In the genomic region with DNA sequence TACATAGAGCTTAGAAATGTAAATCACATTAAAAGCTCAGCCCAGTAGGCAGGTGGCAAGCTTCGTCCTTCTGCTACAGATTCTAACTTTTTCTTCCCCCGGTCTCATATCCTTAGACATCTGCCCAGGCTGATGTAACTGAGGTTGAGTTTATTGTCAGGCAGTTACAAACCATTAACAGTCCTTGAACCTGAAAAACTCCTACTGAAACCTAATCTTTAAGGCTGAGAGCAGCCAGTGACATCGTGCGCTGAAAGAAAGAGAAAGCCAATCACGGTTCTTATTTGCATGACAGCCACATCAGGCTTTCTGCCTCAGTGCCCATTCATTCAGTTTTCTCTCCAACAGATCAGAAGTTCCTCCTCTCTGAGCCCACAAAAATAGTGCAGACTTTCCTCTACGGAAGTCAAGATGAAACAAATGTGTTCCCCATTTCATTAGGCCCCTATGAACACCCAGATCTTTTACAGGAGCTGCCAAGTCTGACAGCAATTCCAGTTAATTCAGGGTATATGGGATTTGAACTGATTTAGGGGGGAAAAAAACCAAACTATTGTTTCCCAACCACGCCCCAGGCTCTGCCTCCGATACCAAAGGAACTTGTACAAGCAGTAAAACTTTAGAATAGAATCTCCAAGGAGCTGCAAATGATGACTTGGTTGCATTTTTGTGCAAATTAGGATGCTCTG, we compare ENCODE assay signal across 9 cellular contexts. TPM values are rescaled to one million over a fixed set of nuclear protein-coding genes. Genes with fewer than 3 reads are reported as not detected.
A peak's percentile ranks its signal among the peaks of the same experiment; 100 is the strongest.
DNase-seq lines count a peak whose midpoint lies in the region; ATAC-seq, FAIRE-seq and TF ChIP-seq lines count a peak whose summit lies in the region.
"Had no signal": no experiment of that assay in that cellular context is flagged by ENCODE, and none has a peak within 500 bp of the region (broad histone marks: within the 10 kb centered on the region; RNA-seq: fewer than 3 reads in every experiment).

A gene with protein sequence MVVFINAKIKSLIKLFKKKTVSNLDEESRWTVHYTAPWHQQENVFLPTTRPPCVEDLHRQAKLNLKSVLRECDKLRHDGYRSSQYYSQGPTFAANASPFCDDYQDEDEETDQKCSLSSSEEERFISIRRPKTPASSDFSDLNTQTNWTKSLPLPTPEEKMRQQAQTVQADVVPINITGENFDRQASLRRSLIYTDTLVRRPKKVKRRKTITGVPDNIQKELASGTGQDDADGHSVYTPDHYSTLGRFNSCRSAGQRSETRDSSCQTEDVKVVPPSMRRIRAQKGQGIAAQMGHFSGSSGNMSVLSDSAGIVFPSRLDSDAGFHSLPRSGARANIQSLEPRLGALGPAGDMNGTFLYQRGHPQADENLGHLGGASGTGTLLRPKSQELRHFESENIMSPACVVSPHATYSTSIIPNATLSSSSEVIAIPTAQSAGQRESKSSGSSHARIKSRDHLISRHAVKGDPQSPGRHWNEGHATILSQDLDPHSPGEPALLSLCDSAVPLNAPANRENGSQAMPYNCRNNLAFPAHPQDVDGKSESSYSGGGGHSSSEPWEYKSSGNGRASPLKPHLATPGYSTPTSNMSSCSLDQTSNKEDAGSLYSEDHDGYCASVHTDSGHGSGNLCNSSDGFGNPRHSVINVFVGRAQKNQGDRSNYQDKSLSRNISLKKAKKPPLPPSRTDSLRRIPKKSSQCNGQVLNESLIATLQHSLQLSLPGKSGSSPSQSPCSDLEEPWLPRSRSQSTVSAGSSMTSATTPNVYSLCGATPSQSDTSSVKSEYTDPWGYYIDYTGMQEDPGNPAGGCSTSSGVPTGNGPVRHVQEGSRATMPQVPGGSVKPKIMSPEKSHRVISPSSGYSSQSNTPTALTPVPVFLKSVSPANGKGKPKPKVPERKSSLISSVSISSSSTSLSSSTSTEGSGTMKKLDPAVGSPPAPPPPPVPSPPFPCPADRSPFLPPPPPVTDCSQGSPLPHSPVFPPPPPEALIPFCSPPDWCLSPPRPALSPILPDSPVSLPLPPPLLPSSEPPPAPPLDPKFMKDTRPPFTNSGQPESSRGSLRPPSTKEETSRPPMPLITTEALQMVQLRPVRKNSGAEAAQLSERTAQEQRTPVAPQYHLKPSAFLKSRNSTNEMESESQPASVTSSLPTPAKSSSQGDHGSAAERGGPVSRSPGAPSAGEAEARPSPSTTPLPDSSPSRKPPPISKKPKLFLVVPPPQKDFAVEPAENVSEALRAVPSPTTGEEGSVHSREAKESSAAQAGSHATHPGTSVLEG (N-terminal part only) (minus strand): TSS at position 192 of the 689 bp plus-strand sequence. CDS start 204 bp downstream, outside the sequence.

- no peaks in the 10 kb centered on the region for H3K27me3 ChIP-seq in HUES64 (ENCODE audit: insufficient read depth, low read length)
- no peaks in the 10 kb centered on the region for H3K27me3 ChIP-seq in bronchial epithelial cell (ENCODE audit: control insufficient read depth, insufficient read depth, low read length)
- H3K27me3 ChIP-seq in adrenal gland = no peaks in the 10 kb centered on the region
- H3K27me3 ChIP-seq in gastrocnemius medialis = no peaks in the 10 kb centered on the region

- peak; percentile 92 for ATAC-seq in GM21526 (IDR thresholded peaks at IDR 0.05; ENCODE audit: low FRiP score, unreplicated experiment)
- no peak for ATAC-seq in gastrocnemius medialis

- H3K9me3 ChIP-seq in HUES64 (ENCODE audit: insufficient read depth, low read depth, low read length) = no peaks in the 10 kb centered on the region
- no peaks in the 10 kb centered on the region for H3K9me3 ChIP-seq in adrenal gland (replicated peaks in 1 of 3)
- H3K9me3 ChIP-seq in gastrocnemius medialis = no peaks in the 10 kb centered on the region

- H3K27ac ChIP-seq in HUES64 (ENCODE audit: low read depth, low read length) = peak within 1 kb of the TSS; percentile 70
- H3K27ac ChIP-seq in adrenal gland = no peak within 1 kb of the TSS
- no peak within 1 kb of the TSS for H3K27ac ChIP-seq in gastrocnemius medialis

- in situ Hi-C loops in gastrocnemius medialis (cut with MboI; ENCODE audit: low sequenced_read_pairs in 4 of 4) = no loop called here

- H3K9ac ChIP-seq in HUES64 (ENCODE audit: low read depth, low read length) = peak within 1 kb of the TSS; percentile 32

- no peak for TF ChIP-seq CTCF in bronchial epithelial cell (IDR thresholded peaks at IDR 0.05; ENCODE audit: insufficient read depth, low read length, severe bottlenecking)
- no peak for TF ChIP-seq CTCF in lower leg skin (IDR thresholded peaks at IDR 0.05)
- no peak for TF ChIP-seq CTCF in adrenal gland (IDR thresholded peaks at IDR 0.05)
- TF ChIP-seq CTCF in gastrocnemius medialis (IDR thresholded peaks at IDR 0.05 in 4 of 5, conservative IDR thresholded peaks at IDR 0.05 in 1 of 5) = no peak

- WGBS in HUES64 = 14% methylated on average over 7 of the region's 8 CpGs
- 28 to 37% methylated on average over 8 of the region's 8 CpGs for WGBS in lower leg skin, 2 donors
- WGBS in adrenal gland, 4 donors = 45 to 65% (median 58%) methylated on average over 8 of the region's 8 CpGs

- intact Hi-C loops in lower leg skin (cut with DNase I; ENCODE audit: low total_unique reads) = no loop called here
- intact Hi-C loops in adrenal gland (cut with DNase I) = no loop called here
- intact Hi-C loops in gastrocnemius medialis (cut with DNase I; ENCODE audit: low total_unique reads) = no loop called here

- H3K4me3 ChIP-seq in HUES64 (ENCODE audit: low read length) = peak within 1 kb of the TSS; percentile 34
- peak within 1 kb of the TSS; percentile 32 for H3K4me3 ChIP-seq in bronchial epithelial cell (ENCODE audit: low read depth, low read length)
- no peak within 1 kb of the TSS for H3K4me3 ChIP-seq in lower leg skin (ENCODE audit: low read depth, poor library complexity, severe bottlenecking)
- no peak within 1 kb of the TSS for H3K4me3 ChIP-seq in adrenal gland
- no peak within 1 kb of the TSS for H3K4me3 ChIP-seq in gastrocnemius medialis

- H3K36me3 ChIP-seq in HUES64 (ENCODE audit: insufficient read depth, low read length) (peaks cover 3% of the 10 kb centered on the region; the same call in 1 of the 2 replicates), bronchial epithelial cell (ENCODE audit: control insufficient read depth, insufficient read depth, low read length) (peaks cover 3% of the 10 kb centered on the region), adrenal gland (replicated peaks in 1 of 2) (no peaks in the 10 kb centered on the region), gastrocnemius medialis (no peaks in the 10 kb centered on the region)

- H3K4me1 ChIP-seq in HUES64 (ENCODE audit: insufficient read depth, low read length) (peaks cover 53% of the 10 kb centered on the region), adrenal gland (replicated peaks in 1 of 2) (no peaks in the 10 kb centered on the region), gastrocnemius medialis (no peaks in the 10 kb centered on the region)

- TF ChIP-seq POLR2A in lower leg skin (IDR thresholded peaks at IDR 0.05) (no peak), adrenal gland (IDR thresholded peaks at IDR 0.05) (no peak), gastrocnemius medialis (IDR thresholded peaks at IDR 0.05) (no peak)

- no peak for FAIRE-seq in bronchial epithelial cell (lab: Jason Lieb, UNC)

- DNase-seq in DMS79 (lab: John Stamatoyannopoulos, UW) = peak; percentile 10
- peak; percentile 66 for DNase-seq in bronchial epithelial cell (ENCODE audit: low read depth)
- no peak for DNase-seq in lower leg skin (ENCODE audit: low spot score in 2 of 2)
- DNase-seq in adrenal gland = no peak
- DNase-seq in gastrocnemius medialis = no peak
- DNase-seq in EL = no peak
- DNase-seq: naive thymus-derived CD8-positive, alpha-beta T cell had no signal

RNA-seq across cellular contexts. Expression of the gene that starts here (rescaled TPM):
- 14.0 TPM for polyA plus RNA-seq in HUES64 (2013, experiment 1 of 2)
- polyA plus RNA-seq in HUES64 (2013, experiment 2 of 2) = 18.4 TPM
- total RNA-seq in bronchial epithelial cell (6.3 and 12.5 TPM in 2 replicates), lower leg skin (10 to 100 TPM; 44.4 to 70.9 (median 53.2) TPM), adrenal gland (10 to 100 TPM in 3 of 8 donors, 1 to 10 TPM in 5; 3.9 to 12.7 (median 8.3) TPM), gastrocnemius medialis (1 to 10 TPM in 3 of 4 donors, under 1 TPM in 1; 0.31 to 2.0 (median 1.1) TPM)
- polyA plus RNA-seq in adrenal gland = 1 to 10 TPM; 1.2 to 3.8 (median 1.5) TPM
- polyA plus RNA-seq: naive thymus-derived CD8-positive, alpha-beta T cell had no signal

Comparison
In these comparisons a context has a peak if more than half of its experiments do, and no peak if none do; other contexts are left out.
1. DNase-seq: peak in DMS79 (single experiment) and bronchial epithelial cell (single experiment); none in lower leg skin (0 of 2), adrenal gland (0 of 7), gastrocnemius medialis (0 of 2) and EL (single experiment).
2. H3K4me3 ChIP-seq: peak in HUES64 (single experiment) and bronchial epithelial cell (single experiment); none in lower leg skin (single experiment), adrenal gland (0 of 4) and gastrocnemius medialis (0 of 4).